ENCODE assay signal across 8 cellular contexts in genomic region chr10:35336084-35336831, GRCh38. TPM values are rescaled to one million over a fixed set of nuclear protein-coding genes. Genes with fewer than 3 reads are reported as not detected.
DNase-seq lines count a peak whose midpoint lies in the region; ATAC-seq, FAIRE-seq and TF ChIP-seq lines count a peak whose summit lies in the region.

Gene CCNY (plus strand): TSS chr10:35336509. CDS start chr10:35337054, 545 bp downstream.

- H3K4me3 ChIP-seq in osteoblast (ENCODE audit: insufficient read depth, low read length) = peak within 1 kb of the TSS; percentile 84

- H2AFZ ChIP-seq in osteoblast (ENCODE audit: low read length) = peak within 1 kb of the TSS; percentile 75

- H3K4me1 ChIP-seq in osteoblast (ENCODE audit: insufficient read depth, low read length) = peaks cover 32% of the 10 kb centered on the region

- H3K27ac ChIP-seq in osteoblast (ENCODE audit: low read depth, low read length) (peak within 1 kb of the TSS; percentile 63), temporal lobe (ENCODE audit: low read depth, low read length) (peak within 1 kb of the TSS; percentile 50)

- FAIRE-seq in HTR-8/SVneo (lab: Jason Lieb, UNC) = peak; percentile 91

- H3K9me3 ChIP-seq in osteoblast (ENCODE audit: low read depth, low read length) = no peaks in the 10 kb centered on the region

- DNase-seq in COR-L47 (lab: John Stamatoyannopoulos, UW) = peak; percentile 10
- peak; percentile 84 for DNase-seq in HTR-8/SVneo (ENCODE audit: insufficient read length, low spot score)
- peak; percentile 37 for DNase-seq in SK-N-DZ (ENCODE audit: low spot score)
- DNase-seq in activated naive CD4-positive, alpha-beta T cell treated with anti-CD3 and anti-CD28 coated beads, Interleukin-2, amount 10 ng/mL, durations not matched to agents 7 days and 5 days = peak; percentile 87
- peak; percentile 80 for DNase-seq in glomerular visceral epithelial cell (ENCODE audit: extremely low spot score)
- DNase-seq in osteoblast (ENCODE audit: insufficient read length, low spot score, missing footprints) = peak; percentile 98

- ATAC-seq in GM21360 (IDR thresholded peaks at IDR 0.05; ENCODE audit: unreplicated experiment) = peak; percentile 51

- no peaks in the 10 kb centered on the region for H3K36me3 ChIP-seq in osteoblast (ENCODE audit: insufficient read depth, low read length)

- H3K9me3 Mint-ChIP-seq in activated naive CD4-positive, alpha-beta T cell treated with anti-CD3 and anti-CD28 coated beads, Interleukin-2, amount 10 ng/mL, durations not matched to agents 7 days and 5 days = no peaks in the 10 kb centered on the region

- H3K27me3 Mint-ChIP-seq in activated naive CD4-positive, alpha-beta T cell treated with anti-CD3 and anti-CD28 coated beads, Interleukin-2, amount 10 ng/mL, durations not matched to agents 7 days and 5 days = no peaks in the 10 kb centered on the region

- CTCF ChIA-PET in activated naive CD4-positive, alpha-beta T cell treated with anti-CD3 and anti-CD28 coated beads, Interleukin-2, amount 10 ng/mL, durations not matched to agents 7 days and 5 days (lab: Charles Lee) = interaction anchor here (1.1 kb wide), 1 partner anchor 9 kb away, joined by 3 read pairs; no protein-coding TSS in a partner anchor

- peaks cover 63% of the 10 kb centered on the region for H3K4me1 Mint-ChIP-seq in activated naive CD4-positive, alpha-beta T cell treated with anti-CD3 and anti-CD28 coated beads, Interleukin-2, amount 10 ng/mL, durations not matched to agents 7 days and 5 days

- H3K36me3 Mint-ChIP-seq in activated naive CD4-positive, alpha-beta T cell treated with anti-CD3 and anti-CD28 coated beads, Interleukin-2, amount 10 ng/mL, durations not matched to agents 7 days and 5 days = peaks cover 40% of the 10 kb centered on the region

- H3K27me3 ChIP-seq in osteoblast (ENCODE audit: insufficient read depth, low read length) = no peaks in the 10 kb centered on the region

- peak within 1 kb of the TSS; percentile 84 for H3K4me3 Mint-ChIP-seq in activated naive CD4-positive, alpha-beta T cell treated with anti-CD3 and anti-CD28 coated beads, Interleukin-2, amount 10 ng/mL, durations not matched to agents 7 days and 5 days

- peaks cover 34% of the 10 kb centered on the region for H4K20me1 ChIP-seq in osteoblast (ENCODE audit: insufficient read depth, low read length)

- H3K79me2 ChIP-seq in osteoblast (ENCODE audit: insufficient read depth, low read length) = peaks cover 85% of the 10 kb centered on the region

- peak within 1 kb of the TSS; percentile 84 for H3K27ac Mint-ChIP-seq in activated naive CD4-positive, alpha-beta T cell treated with anti-CD3 and anti-CD28 coated beads, Interleukin-2, amount 10 ng/mL, durations not matched to agents 7 days and 5 days

- TF ChIP-seq CTCF in osteoblast (IDR thresholded peaks at IDR 0.05; ENCODE audit: extremely low read depth, low read depth, low read length) = no peak

- peak within 1 kb of the TSS; percentile 88 for H3K4me2 ChIP-seq in osteoblast (ENCODE audit: insufficient read depth, low read length)

RNA-seq across cellular contexts. Expression of gene CCNY, which starts in this region (rescaled TPM):
- polyA plus RNA-seq in SK-N-DZ (2014; cell fraction: cytosol; rRNA removed) = 32.7 and 37.3 TPM in 2 replicates
- 14.4 and 29.5 TPM in 2 replicates for polyA plus RNA-seq in SK-N-DZ (2014; cell fraction: nucleus; rRNA removed)
- total RNA-seq in osteoblast = 53.2 and 63.9 TPM in 2 replicates
- total RNA-seq in temporal lobe = 28.3 TPM

Comparison
In these comparisons a context has a peak if more than half of its experiments do, and no peak if none do; other contexts are left out.
1. Peak in every context shown above with its lines: DNase-seq, ATAC-seq, H3K4me3 ChIP-seq and H3K27ac ChIP-seq.
2. DNase-seq: peak in every context shown above with its lines; median percentile 98 in osteoblast; 87 in activated naive CD4-positive, alpha-beta T cell treated with anti-CD3 and anti-CD28 coated beads, Interleukin-2, amount 10 ng/mL, durations not matched to agents 7 days and 5 days; 84 in HTR-8/SVneo; 80 in glomerular visceral epithelial cell; 37 in SK-N-DZ; 10 in COR-L47.